29 cellular contexts compared by ENCODE assay signal in genomic region chr7:45455662-45456061, GRCh38.
"Had no signal": no experiment of that assay in that cellular context is flagged by ENCODE, and none has a peak within 500 bp of the region (broad histone marks: within the 10 kb centered on the region; RNA-seq: fewer than 3 reads in every experiment).

No MANE protein-coding gene starts in this region.

- H3K9ac ChIP-seq: neural progenitor cell had no signal

- H2AFZ ChIP-seq: neural progenitor cell had no signal

- H3K36me3 ChIP-seq: esophagus muscularis mucosa, gastroesophageal sphincter, heart right ventricle, neural progenitor cell, ovary, sigmoid colon, spleen, stomach, tibial artery, uterus had no signal

- H3K4me3 Mint-ChIP-seq: immature natural killer cell; naive thymus-derived CD4-positive, alpha-beta T cell; nephron; neural progenitor cell; stimulated activated naive B cell treated with anti-CD40 and anti-IgM and Interleukin-4, amounts not matched to agents 10 μg/mL and 1 μg/mL and 100 μg/mL, for 72 hours; type B pancreatic cell had no signal

- H3K4me1 Mint-ChIP-seq: immature natural killer cell; naive thymus-derived CD4-positive, alpha-beta T cell; neural progenitor cell; stimulated activated naive B cell treated with anti-CD40 and anti-IgM and Interleukin-4, amounts not matched to agents 10 μg/mL and 1 μg/mL and 100 μg/mL, for 72 hours had no signal

- H3K27ac ChIP-seq: coronary artery, esophagus muscularis mucosa, foreskin keratinocyte, gastroesophageal sphincter, heart right ventricle, neural progenitor cell, ovary, psoas muscle, sigmoid colon, spleen, stomach, tibial artery, uterus had no signal

- H3K27me3 ChIP-seq: neural progenitor cell, ovary, uterus had no signal

- H3K36me3 Mint-ChIP-seq: immature natural killer cell; naive thymus-derived CD4-positive, alpha-beta T cell; neural progenitor cell; stimulated activated naive B cell treated with anti-CD40 and anti-IgM and Interleukin-4, amounts not matched to agents 10 μg/mL and 1 μg/mL and 100 μg/mL, for 72 hours; type B pancreatic cell had no signal

- ATAC-seq: foreskin keratinocyte; gastroesophageal sphincter; heart right ventricle; naive thymus-derived CD4-positive, alpha-beta T cell; psoas muscle; right cardiac atrium; stimulated activated naive B cell treated with anti-CD40 and anti-IgM and Interleukin-4, amounts not matched to agents 10 μg/mL and 1 μg/mL and 100 μg/mL, for 72 hours had no signal

- H3K27ac Mint-ChIP-seq: immature natural killer cell; naive thymus-derived CD4-positive, alpha-beta T cell; neural progenitor cell; stimulated activated naive B cell treated with anti-CD40 and anti-IgM and Interleukin-4, amounts not matched to agents 10 μg/mL and 1 μg/mL and 100 μg/mL, for 72 hours; type B pancreatic cell had no signal

- H3K9me3 Mint-ChIP-seq: nephron; neural progenitor cell; stimulated activated naive B cell treated with anti-CD40 and anti-IgM and Interleukin-4, amounts not matched to agents 10 μg/mL and 1 μg/mL and 100 μg/mL, for 72 hours; type B pancreatic cell had no signal

- DNase-seq: dermis blood vessel endothelial cell; effector memory CD4-positive, alpha-beta T cell; foreskin keratinocyte; heart right ventricle; hypothalamus; immature natural killer cell; islet precursor cell; mammary epithelial cell; mesendoderm; midbrain; naive thymus-derived CD4-positive, alpha-beta T cell; nucleus accumbens; ovary; posterior cingulate gyrus; psoas muscle; right cardiac atrium; sigmoid colon; spleen; stimulated activated CD4-positive, alpha-beta T cell treated with anti-CD3 and anti-CD28 coated beads, Interleukin-4, amount 100 ng/mL, for 4 hours; stimulated activated naive B cell treated with anti-CD40 and anti-IgM and Interleukin-4, amounts not matched to agents 10 μg/mL and 1 μg/mL and 100 μg/mL, for 72 hours; stomach; tibial artery; uterus had no signal

- H3K4me1 ChIP-seq: esophagus muscularis mucosa, gastroesophageal sphincter, heart right ventricle, neural progenitor cell, psoas muscle, sigmoid colon, spleen, stomach, tibial artery, uterus had no signal

- H3K4me3 ChIP-seq: coronary artery, esophagus muscularis mucosa, gastroesophageal sphincter, heart right ventricle, neural progenitor cell, ovary, psoas muscle, sigmoid colon, spleen, stomach, tibial artery, uterus had no signal

- H3K9me3 ChIP-seq: esophagus muscularis mucosa, gastroesophageal sphincter, heart right ventricle, ovary, psoas muscle, sigmoid colon, spleen, stomach, tibial artery, uterus had no signal

- H3K4me2 ChIP-seq: neural progenitor cell had no signal
